Comparison of ENCODE assay signal across 14 cellular contexts in genomic region chr2:1082456-1083205, GRCh38.
"Had no signal": no experiment of that assay in that cellular context is flagged by ENCODE, and none has a peak within 500 bp of the region (broad histone marks: within the 10 kb centered on the region; RNA-seq: fewer than 3 reads in every experiment).

No MANE protein-coding gene starts in this region.

- H3K27me3 ChIP-seq: ascending aorta, suprapubic skin had no signal

- H3K36me3 ChIP-seq: ascending aorta, prostate gland, suprapubic skin had no signal

- H3K9me3 ChIP-seq: ascending aorta, prostate gland, suprapubic skin had no signal

- DNase-seq: activated CD4-positive, alpha-beta memory T cell treated with anti-CD3 and anti-CD28 coated beads for 36 hours; activated CD4-positive, alpha-beta T cell treated with anti-CD3 and anti-CD28 coated beads for 1 hour; activated CD8-positive, alpha-beta memory T cell treated with anti-CD3 and anti-CD28 coated beads, Interleukin-2, amount 10 ng/mL, durations not matched to agents 7 days and 5 days; activated naive CD4-positive, alpha-beta T cell treated with anti-CD3 and anti-CD28 coated beads, Interleukin-2, amount 10 ng/mL, durations not matched to agents 7 days and 5 days; activated T-cell treated with anti-CD3 and anti-CD28 coated beads, Interleukin-2, amount 50 U/mL, for 1 hour; mammary epithelial cell; naive thymus-derived CD8-positive, alpha-beta T cell; occipital lobe; T-helper 9 cell; trophoblast cell had no signal

- ATAC-seq: activated CD8-positive, alpha-beta memory T cell treated with anti-CD3 and anti-CD28 coated beads, Interleukin-2, amount 10 ng/mL, durations not matched to agents 7 days and 5 days; naive thymus-derived CD8-positive, alpha-beta T cell had no signal

- H3K4me1 ChIP-seq: ascending aorta, prostate gland had no signal

- H3K4me3 ChIP-seq: ascending aorta, dorsolateral prefrontal cortex, prostate gland, suprapubic skin had no signal

- H3K27ac ChIP-seq: ascending aorta, dorsolateral prefrontal cortex, prostate gland, suprapubic skin had no signal
